8 cellular contexts compared by ENCODE assay signal in genomic region chr2:87324335-87325049, GRCh38.
DNase-seq lines count a peak whose midpoint lies in the region; ATAC-seq and TF ChIP-seq lines count a peak whose summit lies in the region.
"Not testable (repeated sequence)": the region's sequence is repeated elsewhere in the genome, so short reads cannot be mapped to it uniquely, and the experiment has no call there.

No MANE protein-coding gene starts in this region.

- not testable (repeated sequence) for H3K79me1 ChIP-seq in mesenchymal stem cell (replicated peaks; ENCODE audit: low read length, poor library complexity, severe bottlenecking)

- H3K27me3 Mint-ChIP-seq in CD4-positive, alpha-beta memory T cell; activated B cell treated with CpG ODN at 0.5 μM for 24 hours; activated T-helper 2 cell treated with anti-CD3 and anti-CD28 coated beads, Interferon-gamma antibody, Interleukin-2, Interleukin-4, amounts not matched to agents 10 μg/mL and 5 μg/mL and 100 μg/mL, durations not matched to agents 14 hours and 24 hours and 36 hours (ENCODE audit: low read depth): not testable (repeated sequence)

- H3K79me2 ChIP-seq in Karpas-422 (ENCODE audit: low read length); mammary epithelial cell (ENCODE audit: insufficient read depth, low read length); smooth muscle cell (ENCODE audit: low read depth): not testable (repeated sequence)

- H3K18ac ChIP-seq in mesenchymal stem cell (ENCODE audit: low read depth in 1 of 2, low read length in 2 of 2), result not testable (repeated sequence)

- peak overlapping the region; percentile 43; the same call in 1 of the 2 replicates for H3K9ac ChIP-seq in Karpas-422 (ENCODE audit: low read length)
- not testable (repeated sequence) for H3K9ac ChIP-seq in mammary epithelial cell (ENCODE audit: insufficient read depth, low read length); smooth muscle cell (ENCODE audit: low read depth)
- peak overlapping the region; percentile 61 for H3K9ac ChIP-seq in mesenchymal stem cell (ENCODE audit: low read length)

- ATAC-seq in activated B cell treated with CpG ODN at 0.5 μM for 24 hours (ENCODE audit: low read depth), result peak; percentile 54
- peak; percentile 81 for ATAC-seq in foreskin keratinocyte

- not testable (repeated sequence) for H3K27me3 ChIP-seq in CD4-positive, alpha-beta memory T cell (ENCODE audit: insufficient read depth, low read length); Karpas-422 (ENCODE audit: low read length); mammary epithelial cell (ENCODE audit: insufficient read depth, low read length); foreskin keratinocyte; mesenchymal stem cell (ENCODE audit: control insufficient read depth in 1 of 2, insufficient read depth in 1 of 2, low read length in 2 of 2); smooth muscle cell (ENCODE audit: low read depth)

- H2BK5ac ChIP-seq in mesenchymal stem cell (ENCODE audit: low read depth, low read length, poor library complexity, severe bottlenecking), result not testable (repeated sequence)

- 67% methylated on average over 3 of the region's 6 CpGs for WGBS in mammary epithelial cell (ENCODE audit: low coverage, missing lambda C conversion rate)
- WGBS in mesenchymal stem cell, result no CpG with 5 or more reads among the region's 6 CpGs
- WGBS in smooth muscle cell (ENCODE audit: low lambda C conversion rate), result 55% methylated on average over 6 of the region's 6 CpGs

- intact Hi-C loops in CD4-positive, alpha-beta memory T cell (cut with micrococcal nuclease); activated B cell treated with CpG ODN at 0.5 μM for 24 hours (cut with micrococcal nuclease); activated T-helper 2 cell treated with anti-CD3 and anti-CD28 coated beads, Interferon-gamma antibody, Interleukin-2, Interleukin-4, amounts not matched to agents 10 μg/mL and 5 μg/mL and 100 μg/mL, durations not matched to agents 14 hours and 24 hours and 36 hours (cut with micrococcal nuclease); mammary epithelial cell (cut with micrococcal nuclease): not testable (repeated sequence)

- CTCF ChIA-PET in CD4-positive, alpha-beta memory T cell (lab: Charles Lee; ENCODE audit: partially characterized antibody); activated B cell treated with CpG ODN at 0.5 μM for 24 hours (lab: Charles Lee); mammary epithelial cell (lab: Charles Lee; ENCODE audit: low non-redundant PET): not testable (repeated sequence)

- not testable (repeated sequence) for H3F3A ChIP-seq in smooth muscle cell (ENCODE audit: low read depth)

- not testable (repeated sequence) for H4K20me1 ChIP-seq in Karpas-422 (ENCODE audit: insufficient read depth, low read depth, low read length); mammary epithelial cell (ENCODE audit: insufficient read depth, low read length); smooth muscle cell (ENCODE audit: low read depth)

- H2BK120ac ChIP-seq in mesenchymal stem cell (ENCODE audit: low read depth, low read length), result not testable (repeated sequence)

- TF ChIP-seq CTCF in activated B cell treated with CpG ODN at 0.5 μM for 24 hours (IDR thresholded peaks at IDR 0.05); mammary epithelial cell (conservative IDR thresholded peaks at IDR 0.05 in 1 of 2, IDR thresholded peaks at IDR 0.05 in 1 of 2; ENCODE audit: extremely low read depth in 1 of 2, insufficient read depth in 1 of 2, low read depth in 1 of 2, low read length in 2 of 2); foreskin keratinocyte (conservative IDR thresholded peaks at IDR 0.05); smooth muscle cell (IDR thresholded peaks at IDR 0.05; ENCODE audit: borderline replicate concordance, insufficient read depth, poor library complexity, severe bottlenecking): not testable (repeated sequence)

- in situ Hi-C loops in mammary epithelial cell (cut with MboI; ENCODE audit: low sequenced_read_pairs in 2 of 2), result not testable (repeated sequence)

- POLR2A ChIA-PET in CD4-positive, alpha-beta memory T cell (lab: Charles Lee; ENCODE audit: partially characterized antibody); activated B cell treated with CpG ODN at 0.5 μM for 24 hours (lab: Charles Lee): not testable (repeated sequence)

- H3K9me3 ChIP-seq in CD4-positive, alpha-beta memory T cell (ENCODE audit: control insufficient read depth in 1 of 2, low read length in 2 of 2); Karpas-422 (ENCODE audit: low read length); mammary epithelial cell (replicated peaks; ENCODE audit: insufficient read depth, low read length); mesenchymal stem cell (ENCODE audit: control insufficient read depth, low read length); smooth muscle cell (replicated peaks; ENCODE audit: low read depth): not testable (repeated sequence)

- not testable (repeated sequence) for H3K4ac ChIP-seq in mesenchymal stem cell (ENCODE audit: low read depth in 1 of 2, low read length in 2 of 2)

- not testable (repeated sequence) for H3K36me3 Mint-ChIP-seq in CD4-positive, alpha-beta memory T cell; activated B cell treated with CpG ODN at 0.5 μM for 24 hours (ENCODE audit: low read depth); activated T-helper 2 cell treated with anti-CD3 and anti-CD28 coated beads, Interferon-gamma antibody, Interleukin-2, Interleukin-4, amounts not matched to agents 10 μg/mL and 5 μg/mL and 100 μg/mL, durations not matched to agents 14 hours and 24 hours and 36 hours (ENCODE audit: low read depth)

- H3K27ac ChIP-seq in CD4-positive, alpha-beta memory T cell (ENCODE audit: low read depth, low read length); Karpas-422 (ENCODE audit: low read length); mesenchymal stem cell (ENCODE audit: low read length, poor library complexity, severe bottlenecking): not testable (repeated sequence)
- peak overlapping the region; percentile 24 for H3K27ac ChIP-seq in mammary epithelial cell (ENCODE audit: insufficient read depth, low read depth, low read length)
- H3K27ac ChIP-seq in foreskin keratinocyte, result peak overlapping the region; percentile 82
- peak overlapping the region; percentile 28 for H3K27ac ChIP-seq in smooth muscle cell (ENCODE audit: low read depth)

- H3K9me2 ChIP-seq in Karpas-422 (replicated peaks; ENCODE audit: insufficient read depth, low read length), result not testable (repeated sequence)

- H2BK12ac ChIP-seq in mesenchymal stem cell (ENCODE audit: low read length in 2 of 2), result peak overlapping the region in 1 of 2 experiments; percentile 52

- H3K4me3 Mint-ChIP-seq in CD4-positive, alpha-beta memory T cell, result peak overlapping the region in 7 of 8 donors; percentile 15 to 74 (median 57)
- peak overlapping the region; percentile 7 for H3K4me3 Mint-ChIP-seq in activated B cell treated with CpG ODN at 0.5 μM for 24 hours
- H3K4me3 Mint-ChIP-seq in activated T-helper 2 cell treated with anti-CD3 and anti-CD28 coated beads, Interferon-gamma antibody, Interleukin-2, Interleukin-4, amounts not matched to agents 10 μg/mL and 5 μg/mL and 100 μg/mL, durations not matched to agents 14 hours and 24 hours and 36 hours (ENCODE audit: low read depth), result peak overlapping the region; percentile 57

- peaks cover 12 to 26% (median 17%) of the 10 kb centered on the region in 4 donors for H3K4me1 Mint-ChIP-seq in CD4-positive, alpha-beta memory T cell
- not testable (repeated sequence) for H3K4me1 Mint-ChIP-seq in activated B cell treated with CpG ODN at 0.5 μM for 24 hours
- H3K4me1 Mint-ChIP-seq in activated T-helper 2 cell treated with anti-CD3 and anti-CD28 coated beads, Interferon-gamma antibody, Interleukin-2, Interleukin-4, amounts not matched to agents 10 μg/mL and 5 μg/mL and 100 μg/mL, durations not matched to agents 14 hours and 24 hours and 36 hours (ENCODE audit: low read depth), result peaks cover 18% of the 10 kb centered on the region

- H2AFZ ChIP-seq in Karpas-422 (ENCODE audit: low read length); mammary epithelial cell (ENCODE audit: low read depth, low read length); mesenchymal stem cell (ENCODE audit: low read depth, low read length); smooth muscle cell (ENCODE audit: low read depth): not testable (repeated sequence)

- peak overlapping the region; percentile 51 for H3K4me2 ChIP-seq in Karpas-422 (ENCODE audit: low read depth, low read length, poor library complexity, severe bottlenecking)
- H3K4me2 ChIP-seq in mammary epithelial cell (ENCODE audit: insufficient read depth, low read depth, low read length); mesenchymal stem cell (ENCODE audit: low read length, poor library complexity, severe bottlenecking); smooth muscle cell: not testable (repeated sequence)

- H3K23ac ChIP-seq in mesenchymal stem cell (ENCODE audit: low read length in 2 of 2), result not testable (repeated sequence)

- dilution Hi-C loops in mammary epithelial cell (cut with HindIII; ENCODE audit: low sequenced_read_pairs), result not testable (repeated sequence)

- H3K4me3 ChIP-seq in CD4-positive, alpha-beta memory T cell (ENCODE audit: low read length in 2 of 2); mammary epithelial cell (replicated peaks in 1 of 3; ENCODE audit: insufficient read depth in 1 of 3, low read depth in 2 of 3, low read length in 3 of 3); mesenchymal stem cell (ENCODE audit: insufficient read depth in 1 of 2, low read depth in 1 of 2, low read length in 2 of 2); smooth muscle cell: not testable (repeated sequence)
- peak overlapping the region; percentile 38; the same call in 1 of the 2 replicates for H3K4me3 ChIP-seq in Karpas-422 (ENCODE audit: low read length)

- H3K4me1 ChIP-seq in CD4-positive, alpha-beta memory T cell (ENCODE audit: insufficient read depth, low read length); mammary epithelial cell (ENCODE audit: insufficient read depth, low read length); foreskin keratinocyte; mesenchymal stem cell (ENCODE audit: control insufficient read depth, insufficient read depth, low read depth, low read length); smooth muscle cell (ENCODE audit: low read depth): not testable (repeated sequence)
- H3K4me1 ChIP-seq in Karpas-422 (ENCODE audit: low read length), result peaks cover 44% of the 10 kb centered on the region

- H3K27ac Mint-ChIP-seq in CD4-positive, alpha-beta memory T cell, result peak overlapping the region in 4 of 7 donors; percentile 3 to 78 (median 43)
- not testable (repeated sequence) for H3K27ac Mint-ChIP-seq in activated B cell treated with CpG ODN at 0.5 μM for 24 hours
- peak overlapping the region; percentile 91 for H3K27ac Mint-ChIP-seq in activated T-helper 2 cell treated with anti-CD3 and anti-CD28 coated beads, Interferon-gamma antibody, Interleukin-2, Interleukin-4, amounts not matched to agents 10 μg/mL and 5 μg/mL and 100 μg/mL, durations not matched to agents 14 hours and 24 hours and 36 hours

- not testable (repeated sequence) for DNase-seq in CD4-positive, alpha-beta memory T cell; activated B cell treated with CpG ODN at 0.5 μM for 24 hours; activated T-helper 2 cell treated with anti-CD3 and anti-CD28 coated beads, Interferon-gamma antibody, Interleukin-2, Interleukin-4, amounts not matched to agents 10 μg/mL and 5 μg/mL and 100 μg/mL, durations not matched to agents 14 hours and 24 hours and 36 hours (ENCODE audit: low spot score); mesenchymal stem cell; smooth muscle cell (lab: John Stamatoyannopoulos, UW; ENCODE audit: unreplicated experiment)
- DNase-seq in Karpas-422 (peak; percentile 43), mammary epithelial cell (peak; percentile 33), foreskin keratinocyte (peak in 1 of 2 donors; percentile 49)

- not testable (repeated sequence) for H3K9me3 Mint-ChIP-seq in CD4-positive, alpha-beta memory T cell; activated B cell treated with CpG ODN at 0.5 μM for 24 hours; activated T-helper 2 cell treated with anti-CD3 and anti-CD28 coated beads, Interferon-gamma antibody, Interleukin-2, Interleukin-4, amounts not matched to agents 10 μg/mL and 5 μg/mL and 100 μg/mL, durations not matched to agents 14 hours and 24 hours and 36 hours

- not testable (repeated sequence) for H4K8ac ChIP-seq in mesenchymal stem cell (ENCODE audit: low read length)

- not testable (repeated sequence) for BruUV-seq in mammary epithelial cell (replicated peaks; lab: Mats Ljungman, UMichigan)

- H3K14ac ChIP-seq in mesenchymal stem cell (ENCODE audit: low read length in 2 of 2), result not testable (repeated sequence)

- not testable (repeated sequence) for H2AK5ac ChIP-seq in mesenchymal stem cell (ENCODE audit: low read length, severe bottlenecking)

- H4K91ac ChIP-seq in mesenchymal stem cell (ENCODE audit: low read length), result not testable (repeated sequence)

- H2BK15ac ChIP-seq in mesenchymal stem cell (ENCODE audit: low read depth, poor library complexity, severe bottlenecking), result not testable (repeated sequence)

- H3K36me3 ChIP-seq in CD4-positive, alpha-beta memory T cell (ENCODE audit: insufficient read depth, low read length); Karpas-422 (ENCODE audit: insufficient read depth, low read length); mammary epithelial cell (ENCODE audit: insufficient read depth, low read length); mesenchymal stem cell (ENCODE audit: control insufficient read depth in 1 of 2, insufficient read depth in 2 of 2, low read depth in 1 of 2, low read length in 2 of 2); smooth muscle cell (ENCODE audit: low read depth): not testable (repeated sequence)

Comparison
In these comparisons a context has a peak if more than half of its experiments do, and no peak if none do; other contexts are left out.
1. H3K4me3 Mint-ChIP-seq: peak in every context shown above with its lines; median percentile 57 in CD4-positive, alpha-beta memory T cell; 57 in activated T-helper 2 cell treated with anti-CD3 and anti-CD28 coated beads, Interferon-gamma antibody, Interleukin-2, Interleukin-4, amounts not matched to agents 10 μg/mL and 5 μg/mL and 100 μg/mL, durations not matched to agents 14 hours and 24 hours and 36 hours; 7 in activated B cell treated with CpG ODN at 0.5 μM for 24 hours.